ENCODE assay signal across 8 cellular contexts in the genomic region with DNA sequence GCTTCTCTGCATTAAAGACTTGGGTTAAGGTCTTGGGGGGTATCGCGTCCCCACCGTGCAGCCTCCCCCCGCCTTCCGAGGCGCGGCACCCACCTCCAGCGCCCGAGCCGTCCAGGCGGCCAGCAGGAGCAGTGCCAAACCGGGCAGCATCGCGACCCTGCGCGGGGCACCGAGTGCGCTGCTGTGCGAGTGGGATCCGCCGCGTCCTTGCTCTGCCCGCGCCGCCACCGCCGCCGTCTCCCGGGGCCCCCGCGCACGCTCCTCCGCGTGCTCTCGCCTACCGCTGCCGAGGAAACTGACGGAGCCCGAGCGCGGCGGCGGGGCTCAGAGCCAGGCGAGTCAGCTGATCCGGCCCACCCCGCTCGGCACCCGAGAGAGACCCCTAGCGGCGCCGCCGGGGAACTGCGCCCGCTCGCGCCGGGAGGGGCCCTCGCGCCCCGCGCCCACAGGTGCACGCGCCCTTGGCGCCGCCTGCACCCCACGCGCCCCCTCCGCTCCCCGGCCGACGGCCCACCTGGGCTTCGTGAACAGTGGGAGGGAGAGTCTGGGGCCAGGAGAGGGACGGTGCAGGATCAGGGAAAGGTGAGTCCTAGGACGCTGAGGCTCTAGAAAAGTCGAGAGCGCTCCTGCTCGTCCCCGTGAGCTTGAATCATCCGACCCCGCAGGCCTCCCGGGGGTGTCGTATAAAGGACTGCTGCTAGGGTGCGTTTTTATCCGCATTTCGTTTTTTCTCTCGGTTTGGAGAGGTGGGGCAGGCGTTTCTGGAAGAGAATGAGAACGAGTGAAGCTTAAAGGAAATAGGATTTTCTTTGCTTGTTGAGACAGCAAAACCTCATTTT. TPM values are rescaled to one million over a fixed set of nuclear protein-coding genes. Genes with fewer than 3 reads are reported as not detected.
DNase-seq lines count a peak whose midpoint lies in the region; ATAC-seq and TF ChIP-seq lines count a peak whose summit lies in the region.

A gene (minus strand): TSS at position 300 of the 839 bp plus-strand sequence. CDS start 150 bp downstream, at position 150.

- no peaks in the 10 kb centered on the region for H3K27me3 Mint-ChIP-seq in chondrocyte (ENCODE audit: low read depth)

- peak; percentile 96 for TF ChIP-seq CTCF in chondrocyte (IDR thresholded peaks at IDR 0.05)

- peak within 1 kb of the TSS; percentile 90 for H3K27ac Mint-ChIP-seq in chondrocyte (ENCODE audit: unreplicated experiment)

- H3K36me3 Mint-ChIP-seq in chondrocyte (ENCODE audit: low read depth): no peaks in the 10 kb centered on the region

- peak; percentile 59 for DNase-seq in SIG-M5 treated with dmso at 0.1 percent for 504 hours (lab: John Stamatoyannopoulos, UW; ENCODE audit: unreplicated experiment)
- no peak for DNase-seq in SIG-M5 (lab: John Stamatoyannopoulos, UW)
- DNase-seq in NCI-H2107 treated with DMSO at 0.1 percent for 48 hours (lab: John Stamatoyannopoulos, UW; ENCODE audit: unreplicated experiment): peak; percentile 83
- peak; percentile 81 to 86 for DNase-seq in activated CD4-positive, alpha-beta T cell treated with anti-CD3 and anti-CD28 coated beads for 24 hours (ENCODE audit: low read depth in 2 of 2)
- DNase-seq in chondrocyte (ENCODE audit: low spot score): no peak
- DNase-seq in kidney glomerular epithelial cell (lab: John Stamatoyannopoulos, UW): peak; percentile 75
- DNase-seq in stimulated activated CD4-positive, alpha-beta T cell treated with anti-CD3 and anti-CD28 coated beads, Interleukin-15, amount 100 ng/mL, for 48 hours (ENCODE audit: low read depth in 2 of 2): peak; percentile 71 to 84

- peaks cover 36% of the 10 kb centered on the region for H3K4me1 Mint-ChIP-seq in chondrocyte (ENCODE audit: low read depth)

- H3K4me3 Mint-ChIP-seq in chondrocyte (ENCODE audit: unreplicated experiment): peak within 1 kb of the TSS; percentile 95

- ATAC-seq in HG02981 (IDR thresholded peaks at IDR 0.05; ENCODE audit: unreplicated experiment): peak; percentile 77

- H3K9me3 Mint-ChIP-seq in chondrocyte (ENCODE audit: low read depth): no peaks in the 10 kb centered on the region

RNA-seq across cellular contexts. Expression of the gene that starts here (rescaled TPM):
- 441 to 540 TPM (median 442 TPM) in 3 replicates for total RNA-seq in chondrocyte

Comparison
In these comparisons a context has a peak if more than half of its experiments do, and no peak if none do; other contexts are left out.
1. DNase-seq: peak in SIG-M5 treated with dmso at 0.1 percent for 504 hours (single experiment), NCI-H2107 treated with DMSO at 0.1 percent for 48 hours (single experiment), activated CD4-positive, alpha-beta T cell treated with anti-CD3 and anti-CD28 coated beads for 24 hours (2 of 2), kidney glomerular epithelial cell (single experiment) and stimulated activated CD4-positive, alpha-beta T cell treated with anti-CD3 and anti-CD28 coated beads, Interleukin-15, amount 100 ng/mL, for 48 hours (2 of 2); none in SIG-M5 (single experiment) and chondrocyte (single experiment).